16 cellular contexts compared by ENCODE assay signal in genomic region chr16:56225013-56225742, GRCh38. TPM values are rescaled to one million over a fixed set of nuclear protein-coding genes. Genes with fewer than 3 reads are reported as not detected.
DNase-seq lines count a peak whose midpoint lies in the region; ATAC-seq, FAIRE-seq and TF ChIP-seq lines count a peak whose summit lies in the region.
"Had no signal": no experiment of that assay in that cellular context is flagged by ENCODE, and none has a peak within 500 bp of the region (broad histone marks: within the 10 kb centered on the region; RNA-seq: fewer than 3 reads in every experiment).

No MANE protein-coding gene starts in this region.

- H3K9ac ChIP-seq in liver (ENCODE audit: low read depth in 1 of 2, low read length in 2 of 2) (no peak overlapping the region), HepG2 (ENCODE audit: insufficient read depth, low read depth, low read length) (no peak overlapping the region)

- H3K4me1 ChIP-seq in liver (ENCODE audit: control insufficient read depth in 4 of 4, insufficient read depth in 4 of 4, low read length in 3 of 4) = peaks cover 7 to 27% (median 11%) of the 10 kb centered on the region in 4 donors
- no peaks in the 10 kb centered on the region for H3K4me1 ChIP-seq in HepG2 (ENCODE audit: insufficient read depth, low read length)
- peaks cover 37% of the 10 kb centered on the region for H3K4me1 ChIP-seq in BE2C

- no peak overlapping the region for H3K4me2 ChIP-seq in HepG2 (ENCODE audit: low read depth, low read length)

- TF ChIP-seq RAD21 in liver (IDR thresholded peaks at IDR 0.05) (peak; percentile 36 to 41), HepG2 (CRISPR knock-in tag; IDR thresholded peaks at IDR 0.05) (no peak)

- H3K27ac ChIP-seq in liver (ENCODE audit: low read depth in 1 of 2, low read length in 2 of 2) (peak overlapping the region; percentile 16 to 56), HepG2 (ENCODE audit: extremely low read length, insufficient read depth, low read length) (no peak overlapping the region), temporal lobe (ENCODE audit: low read depth, low read length) (peak overlapping the region; percentile 56)

- TF ChIP-seq CTCF in liver (IDR thresholded peaks at IDR 0.05; ENCODE audit: low read depth, low read length, missing input control) = no peak
- no peak for TF ChIP-seq CTCF in HepG2 (CRISPR knock-in tag; IDR thresholded peaks at IDR 0.05)
- no peak for TF ChIP-seq CTCF in BE2C (IDR thresholded peaks at IDR 0.05; ENCODE audit: low read depth, low read length)

- H3K4me3 ChIP-seq in liver (ENCODE audit: low read depth in 1 of 3, low read length in 3 of 3) (no peak overlapping the region), HepG2 (replicated peaks in 1 of 3; ENCODE audit: insufficient read depth in 1 of 3, low read depth in 2 of 3, low read length in 3 of 3) (no peak overlapping the region), BE2C (ENCODE audit: low read depth, low read length) (no peak overlapping the region)
- H3K4me3 ChIP-seq: GM12878 had no signal

- H3K9me3 ChIP-seq in liver (ENCODE audit: control insufficient read depth in 4 of 4, low read length in 3 of 4) (no peaks in the 10 kb centered on the region), HepG2 (ENCODE audit: low read length) (no peaks in the 10 kb centered on the region), BE2C (no peaks in the 10 kb centered on the region)

- TF ChIP-seq EP300 in HepG2 (IDR thresholded peaks at IDR 0.05; ENCODE audit: low read depth in 2 of 2, low read length in 2 of 2) (no peak), HepG2 (CRISPR knock-in tag; IDR thresholded peaks at IDR 0.05; ENCODE audit: borderline replicate concordance) (no peak)

- FAIRE-seq in HepG2 (lab: Jason Lieb, UNC) = no peak
- FAIRE-seq: GM12878 had no signal

- 24% methylated on average over 2 of the region's 2 CpGs for WGBS in liver
- WGBS in HepG2 (ENCODE audit: low lambda C conversion rate) = 6% methylated on average over 2 of the region's 2 CpGs

- no peaks in the 10 kb centered on the region for H3K27me3 ChIP-seq in liver (ENCODE audit: control insufficient read depth in 4 of 4, insufficient read depth in 4 of 4, low read length in 3 of 4)
- peaks cover 0 to 3% of the 10 kb centered on the region in 2 experiments; a peak in 1 of 5 replicates for H3K27me3 ChIP-seq in HepG2 (ENCODE audit: control insufficient read depth in 1 of 2, insufficient read depth in 2 of 2, low read length in 2 of 2)
- H3K27me3 ChIP-seq in BE2C = no peaks in the 10 kb centered on the region

- no peak for DNase-seq in HepG2 (ENCODE audit: low spot score)
- DNase-seq in T-cell = no peak
- DNase-seq in effector memory CD8-positive, alpha-beta T cell = no peak
- DNase-seq in HCEC 1CT = no peak
- no peak for DNase-seq in stimulated activated CD4-positive, alpha-beta T cell treated with anti-CD3 and anti-CD28 coated beads, Interleukin-15, amount 100 ng/mL, for 24 hours
- no peak for DNase-seq in BE2C
- DNase-seq: IMR-90, NCI-H1048, NCI-H146, NCI-H2107, NCI-H748 treated with DMSO at 0.1 percent for 48 hours, SIG-M5 had no signal

- no peaks in the 10 kb centered on the region for H4K20me1 ChIP-seq in HepG2 (ENCODE audit: insufficient read depth, low read length)

- no TSS peak for BruUV-seq in HepG2 (replicated peaks; lab: Mats Ljungman, UMichigan)

- POLR2A ChIA-PET in HepG2 (lab: Yijun Ruan, JAX) = no interaction called here
- POLR2A ChIA-PET in T-cell (lab: Charles Lee) = interaction anchor here in 1 of 2 donors (0.7 kb wide), 1 partner anchor 22 kb away, joined by 3 read pairs; no protein-coding TSS in a partner anchor

- H3K36me3 Mint-ChIP-seq in T-cell = no peaks in the 10 kb centered on the region
- H3K36me3 Mint-ChIP-seq in effector memory CD8-positive, alpha-beta T cell (ENCODE audit: insufficient read depth) = no peaks in the 10 kb centered on the region

- peaks cover 0 to 4% of the 10 kb centered on the region in 2 donors for H3K27me3 Mint-ChIP-seq in T-cell
- no peaks in the 10 kb centered on the region for H3K27me3 Mint-ChIP-seq in effector memory CD8-positive, alpha-beta T cell

- CTCF ChIA-PET in HepG2 (lab: Yijun Ruan, JAX; ENCODE audit: low intra/inter-chr PET ratio, low total read pairs) (no interaction called here), T-cell (lab: Charles Lee) (interaction anchor here in 1 of 2 donors (0.8 to 1.2 kb wide), 2 partner anchors 9 to 131 kb away, joined by 3 to 4 read pairs; no protein-coding TSS in a partner anchor)

- intact Hi-C loops in HepG2 (cut with micrococcal nuclease; ENCODE audit: unreplicated experiment) = no loop called here

- no peaks in the 10 kb centered on the region for H3K9me3 Mint-ChIP-seq in T-cell
- no peaks in the 10 kb centered on the region for H3K9me3 Mint-ChIP-seq in effector memory CD8-positive, alpha-beta T cell

- peaks cover 28 to 35% (median 33%) of the 10 kb centered on the region in 3 donors for H3K4me1 Mint-ChIP-seq in T-cell
- H3K4me1 Mint-ChIP-seq in effector memory CD8-positive, alpha-beta T cell (ENCODE audit: low read depth in 2 of 2) = peaks cover 34 to 38% of the 10 kb centered on the region in 2 donors

- H3K36me3 ChIP-seq in liver (ENCODE audit: control insufficient read depth in 4 of 4, insufficient read depth in 3 of 4, low read depth in 1 of 4, low read length in 3 of 4) = peaks cover 0 to 2% (median 0%) of the 10 kb centered on the region in 4 donors
- no peaks in the 10 kb centered on the region for H3K36me3 ChIP-seq in HepG2 (replicated peaks in 1 of 2; ENCODE audit: control insufficient read depth in 1 of 2, insufficient read depth in 2 of 2, low read length in 2 of 2)
- peaks cover 14% of the 10 kb centered on the region for H3K36me3 ChIP-seq in BE2C

- peak overlapping the region; percentile 10 to 17 for H3K27ac Mint-ChIP-seq in T-cell
- H3K27ac Mint-ChIP-seq in effector memory CD8-positive, alpha-beta T cell = peak overlapping the region; percentile 35 to 73

- peak overlapping the region in 1 of 3 donors; percentile 26 for H3K4me3 Mint-ChIP-seq in T-cell
- H3K4me3 Mint-ChIP-seq in effector memory CD8-positive, alpha-beta T cell = peak overlapping the region; percentile 45 to 74

- in situ Hi-C loops in HepG2 (cut with HindIII; ENCODE audit: extremely low pct_ligation_motif_present, low pct_unique_long_range_greater_than_20kb) = no loop called here

- no peak for TF ChIP-seq POLR2A in HepG2 (IDR thresholded peaks at IDR 0.05; ENCODE audit: insufficient read depth in 1 of 2, low read depth in 2 of 2, low read length in 2 of 2)

- no peak for ATAC-seq in HepG2
- peak in 2 of 4 experiments; percentile 37 to 49 for ATAC-seq in T-cell (replicated peaks in 1 of 4)
- ATAC-seq in effector memory CD8-positive, alpha-beta T cell (replicated peaks) = no peak
- ATAC-seq: GM12878, HCT116 had no signal

- no peak overlapping the region for H2AFZ ChIP-seq in HepG2 (ENCODE audit: low read length)

- no peaks in the 10 kb centered on the region for H3K79me2 ChIP-seq in HepG2 (ENCODE audit: insufficient read depth, low read length)

TF ChIP-seq in liver, 16 proteins besides CTCF, POLR2A, EP300 and RAD21 (continues in another document):
- TF ChIP-seq HNF4G (IDR thresholded peaks at IDR 0.05) (no peak), GABPA (IDR thresholded peaks at IDR 0.05 in 1 of 2, conservative IDR thresholded peaks at IDR 0.05 in 1 of 2) (no peak), TAF1 (conservative IDR thresholded peaks at IDR 0.05) (no peak)

TF ChIP-seq in HepG2, 621 proteins besides CTCF, POLR2A, EP300 and RAD21 (continues in another document):
- TF ChIP-seq SMAD9 (CRISPR knock-in tag; IDR thresholded peaks at IDR 0.05) (no peak), ZSCAN20 (CRISPR knock-in tag; IDR thresholded peaks at IDR 0.05; ENCODE audit: borderline replicate concordance) (no peak)

RNA-seq across cellular contexts. Expression of gene GNAO1, which starts 33.9 kb away (rescaled TPM):
- total RNA-seq in liver = 10 to 100 TPM in 1 of 2 donors, under 1 TPM in 1; 0.61 to 15.1 TPM
- 10 to 100 TPM in 1 of 2 donors, 1 to 10 TPM in 1; 3.2 to 10.8 TPM for polyA plus RNA-seq in liver
- not detected in 2 replicates for total RNA-seq in HepG2 (2016; rRNA removed; fragmentation: Illumina TruSeq; extraction: Trizol)
- not detected in 2 replicates for total RNA-seq in HepG2 (2016; cell fraction: cytosol; rRNA removed; fragmentation: Illumina TruSeq; extraction: Trizol; ENCODE audit: low read depth)
- total RNA-seq in HepG2 (2016; cell fraction: insoluble cytoplasmic fraction; rRNA removed; fragmentation: Illumina TruSeq; extraction: Trizol) = not detected in 2 replicates
- total RNA-seq in HepG2 (2016; cell fraction: membrane; rRNA removed; fragmentation: Illumina TruSeq; extraction: Trizol) = not detected in 2 replicates
- not detected in 2 replicates for total RNA-seq in HepG2 (2016; cell fraction: nucleus; rRNA removed; fragmentation: Illumina TruSeq; extraction: Trizol)
- not detected in 2 replicates for polyA plus RNA-seq in HepG2 (2011; rRNA removed)
- 0.01 TPM in 1 of 2 replicates, not detected in the other for polyA plus RNA-seq in HepG2 (2011; cell fraction: cytosol; rRNA removed)
- polyA plus RNA-seq in HepG2 (2011; cell fraction: nucleus; rRNA removed) = 0.03 TPM in 1 of 2 replicates, not detected in the other
- polyA plus RNA-seq in HepG2 (2012) = 0.03 and 0.07 TPM in 2 replicates
- not detected in 2 replicates for polyA plus RNA-seq in HepG2 (2016; cell fraction: cytosol; fragmentation: Illumina TruSeq; extraction: Trizol; ENCODE audit: low read depth)
- polyA plus RNA-seq in HepG2 (2016; cell fraction: insoluble cytoplasmic fraction; fragmentation: Illumina TruSeq; extraction: Trizol; ENCODE audit: low read depth) = not detected in 2 replicates
- polyA plus RNA-seq in HepG2 (2016; cell fraction: membrane; fragmentation: Illumina TruSeq; extraction: Trizol; ENCODE audit: low read depth) = 0.13 TPM in 1 of 2 replicates, not detected in the other
- polyA plus RNA-seq in HepG2 (2016; cell fraction: nucleus; fragmentation: Illumina TruSeq; extraction: Trizol; ENCODE audit: insufficient read depth, low read depth) = not detected in 2 replicates
- 0.28 TPM in 1 of 2 replicates, not detected in the other for polyA minus RNA-seq in HepG2 (2011; rRNA and poly(A)+ RNA removed; ENCODE audit: low replicate concordance)
- polyA minus RNA-seq in HepG2 (2011; cell fraction: cytosol; rRNA and poly(A)+ RNA removed) = not detected in 2 replicates
- not detected in 2 replicates for polyA minus RNA-seq in HepG2 (2011; cell fraction: nucleus; rRNA and poly(A)+ RNA removed)
- total RNA-seq in T-cell = 10 to 100 TPM in 3 of 5 donors, 1 to 10 TPM in 2; 3.9 to 14.2 (median 12.6) TPM
- 66.6 TPM for total RNA-seq in temporal lobe
- polyA plus RNA-seq in BE2C (2012; ENCODE audit: insufficient read depth, insufficient read length, low read depth) = 116 TPM
